In the genomic region with DNA sequence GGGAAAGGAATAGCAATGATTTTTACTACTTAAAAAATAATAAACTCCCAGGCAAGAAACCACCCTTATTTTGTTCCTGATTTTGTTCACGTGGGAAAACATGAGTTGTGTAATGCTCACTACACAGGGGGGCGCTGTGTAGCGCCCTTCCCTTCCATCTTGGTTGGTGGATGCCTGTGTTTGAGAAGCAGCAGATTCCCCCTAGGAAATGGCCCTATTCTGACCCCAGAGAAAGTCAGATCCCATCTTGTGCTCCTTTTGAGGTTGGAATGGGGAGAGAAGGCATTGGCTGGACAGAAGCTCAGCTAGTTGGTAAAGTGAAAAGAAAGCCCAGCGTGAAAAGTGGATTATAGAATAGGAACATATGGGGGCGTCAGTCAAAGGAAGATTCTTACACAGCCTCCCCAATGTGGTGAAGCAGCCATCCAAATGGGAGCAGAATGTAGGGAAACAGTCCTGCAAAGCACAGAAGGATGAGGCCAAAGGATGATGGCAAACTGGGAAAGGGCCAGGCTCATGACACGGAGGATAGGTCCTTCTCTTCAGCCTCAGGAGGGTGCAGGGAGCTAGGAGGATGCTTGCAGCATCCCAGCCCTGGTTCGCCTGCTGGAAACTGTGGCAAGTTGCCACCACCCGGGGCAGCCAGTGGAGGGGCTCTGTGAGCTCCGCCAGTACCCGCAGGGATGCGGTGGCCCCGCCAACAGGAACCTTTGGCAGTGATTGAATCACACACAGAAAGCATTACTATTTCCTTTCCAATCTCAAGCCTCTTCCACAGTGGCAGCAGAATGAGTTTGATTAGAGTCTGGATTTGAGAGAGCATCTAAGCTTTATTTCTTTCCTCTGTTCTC, we compare ENCODE assay signal across 11 cellular contexts.
DNase-seq lines count a peak whose midpoint lies in the region; ATAC-seq, FAIRE-seq and TF ChIP-seq lines count a peak whose summit lies in the region.
"Had no signal": no experiment of that assay in that cellular context is flagged by ENCODE, and none has a peak within 500 bp of the region (broad histone marks: within the 10 kb centered on the region; RNA-seq: fewer than 3 reads in every experiment).

No MANE protein-coding gene starts in this region.

- no TSS peak for BruUV-seq in HepG2 (replicated peaks; lab: Mats Ljungman, UMichigan)

- no peak for TF ChIP-seq EP300 in HepG2 (IDR thresholded peaks at IDR 0.05; ENCODE audit: low read depth in 2 of 2, low read length in 2 of 2)
- TF ChIP-seq EP300 in HepG2 (CRISPR knock-in tag; IDR thresholded peaks at IDR 0.05; ENCODE audit: borderline replicate concordance): no peak

- 11% methylated on average over 6 of the region's 12 CpGs for whole genome bisulfite sequencing in HepG2 (ENCODE audit: low lambda C conversion rate)
- WGBS in right lobe of liver (ENCODE audit: insufficient coverage, low coverage, low lambda C conversion rate, missing lambda C conversion rate): 63% methylated on average over 12 of the region's 12 CpGs

- no peak for DNase-seq in HepG2 (ENCODE audit: low spot score)
- DNase-seq in right lobe of liver: no peak
- DNase-seq in OCI-M1 (lab: John Stamatoyannopoulos, UW): peak; percentile 5
- DNase-seq in epithelial cell of proximal tubule (ENCODE audit: low read depth): no peak
- peak; percentile 48 for DNase-seq in superior temporal gyrus (ENCODE audit: extremely low spot score)
- no peak for DNase-seq in osteocyte (ENCODE audit: extremely low spot score, unreplicated experiment)
- no peak for DNase-seq in SHP77 treated with DMSO at 0.1 percent for 48 hours (lab: John Stamatoyannopoulos, UW)
- DNase-seq: activated CD4-positive, alpha-beta memory T cell treated with anti-CD3 and anti-CD28 coated beads, Interleukin-2, amount 10 ng/mL, durations not matched to agents 7 days and 5 days had no signal

- peaks cover 3% of the 10 kb centered on the region for H3K9me3 Mint-ChIP-seq in osteocyte (ENCODE audit: unreplicated experiment)
- H3K9me3 Mint-ChIP-seq: activated CD4-positive, alpha-beta memory T cell treated with anti-CD3 and anti-CD28 coated beads, Interleukin-2, amount 10 ng/mL, durations not matched to agents 7 days and 5 days had no signal

- no peak overlapping the region for H3K4me2 ChIP-seq in HepG2 (ENCODE audit: low read depth, low read length)

- FAIRE-seq in HepG2 (lab: Jason Lieb, UNC): no peak
- FAIRE-seq: GM19239 had no signal

- TF ChIP-seq RAD21 in HepG2 (CRISPR knock-in tag; IDR thresholded peaks at IDR 0.05): no peak

- H3K4me1 Mint-ChIP-seq in osteocyte (ENCODE audit: unreplicated experiment): no peaks in the 10 kb centered on the region
- H3K4me1 Mint-ChIP-seq: activated CD4-positive, alpha-beta memory T cell treated with anti-CD3 and anti-CD28 coated beads, Interleukin-2, amount 10 ng/mL, durations not matched to agents 7 days and 5 days had no signal

- H3K36me3 ChIP-seq in HepG2 (replicated peaks in 1 of 2; ENCODE audit: control insufficient read depth in 1 of 2, insufficient read depth in 2 of 2, low read length in 2 of 2) (no peaks in the 10 kb centered on the region), right lobe of liver (no peaks in the 10 kb centered on the region)

- no peaks in the 10 kb centered on the region for H3K79me2 ChIP-seq in HepG2 (ENCODE audit: insufficient read depth, low read length)

- no peak overlapping the region for H3K27ac Mint-ChIP-seq in osteocyte (ENCODE audit: unreplicated experiment)
- H3K27ac Mint-ChIP-seq: activated CD4-positive, alpha-beta memory T cell treated with anti-CD3 and anti-CD28 coated beads, Interleukin-2, amount 10 ng/mL, durations not matched to agents 7 days and 5 days; activated naive CD4-positive, alpha-beta T cell treated with anti-CD3 and anti-CD28 coated beads, Interleukin-2, amount 50 U/mL, for 72 hours had no signal

- ATAC-seq in HepG2 (no peak), right lobe of liver (no peak), GM19463 (IDR thresholded peaks at IDR 0.05; ENCODE audit: unreplicated experiment) (no peak)
- ATAC-seq: activated naive CD4-positive, alpha-beta T cell treated with anti-CD3 and anti-CD28 coated beads, Interleukin-2, amount 50 U/mL, for 72 hours had no signal

- POLR2A ChIA-PET in HepG2 (lab: Yijun Ruan, JAX): no interaction called here

- H3K9me3 ChIP-seq in HepG2 (ENCODE audit: low read length) (no peaks in the 10 kb centered on the region), right lobe of liver (no peaks in the 10 kb centered on the region)

- intact Hi-C loops in HepG2 (cut with micrococcal nuclease; ENCODE audit: unreplicated experiment): no loop called here
- intact Hi-C loops in right lobe of liver (cut with DNase I): no loop called here

- no peak overlapping the region for H3K27ac ChIP-seq in HepG2 (ENCODE audit: extremely low read length, insufficient read depth, low read length)
- H3K27ac ChIP-seq in right lobe of liver: no peak overlapping the region

- no peaks in the 10 kb centered on the region for H4K20me1 ChIP-seq in HepG2 (ENCODE audit: insufficient read depth, low read length)

- no peak overlapping the region for H3K9ac ChIP-seq in HepG2 (ENCODE audit: insufficient read depth, low read depth, low read length)

- no peaks in the 10 kb centered on the region for H3K36me3 Mint-ChIP-seq in osteocyte (ENCODE audit: unreplicated experiment)
- H3K36me3 Mint-ChIP-seq: activated naive CD4-positive, alpha-beta T cell treated with anti-CD3 and anti-CD28 coated beads, Interleukin-2, amount 50 U/mL, for 72 hours had no signal

- 0 out of 2 replicates have a peak, but pooled peaks have one; percentile 4 for TF ChIP-seq CTCF in HepG2 (CRISPR knock-in tag; IDR thresholded peaks at IDR 0.05)
- TF ChIP-seq CTCF in right lobe of liver (IDR thresholded peaks at IDR 0.05): no peak
- peak; percentile 36 for TF ChIP-seq CTCF in epithelial cell of proximal tubule (conservative IDR thresholded peaks at IDR 0.05; ENCODE audit: low read depth, low read length)
- no peak for TF ChIP-seq CTCF in osteocyte (IDR thresholded peaks at IDR 0.05)

- 0 out of 5 replicates have a peak, but pooled peaks cover 0 to 2% of the 10 kb centered on the region in 2 experiments for H3K27me3 ChIP-seq in HepG2 (ENCODE audit: control insufficient read depth in 1 of 2, insufficient read depth in 2 of 2, low read length in 2 of 2)
- H3K27me3 ChIP-seq in right lobe of liver: no peaks in the 10 kb centered on the region

- no peak overlapping the region for H3K4me3 ChIP-seq in HepG2 (replicated peaks in 1 of 3; ENCODE audit: insufficient read depth in 1 of 3, low read depth in 2 of 3, low read length in 3 of 3)
- H3K4me3 ChIP-seq in right lobe of liver: no peak overlapping the region
- no peak overlapping the region for H3K4me3 ChIP-seq in epithelial cell of proximal tubule (ENCODE audit: low read depth, low read length)

- peaks cover 3% of the 10 kb centered on the region for H3K27me3 Mint-ChIP-seq in osteocyte (ENCODE audit: unreplicated experiment)

- CTCF ChIA-PET in HepG2 (lab: Yijun Ruan, JAX; ENCODE audit: low intra/inter-chr PET ratio, low total read pairs): no interaction called here

- H3K4me3 Mint-ChIP-seq in osteocyte (ENCODE audit: unreplicated experiment): no peak overlapping the region
- H3K4me3 Mint-ChIP-seq: activated CD4-positive, alpha-beta memory T cell treated with anti-CD3 and anti-CD28 coated beads, Interleukin-2, amount 10 ng/mL, durations not matched to agents 7 days and 5 days had no signal

- no peak overlapping the region for H2AFZ ChIP-seq in HepG2 (ENCODE audit: low read length)

- TF ChIP-seq POLR2A in HepG2 (IDR thresholded peaks at IDR 0.05; ENCODE audit: insufficient read depth in 1 of 2, low read depth in 2 of 2, low read length in 2 of 2) (no peak), right lobe of liver (IDR thresholded peaks at IDR 0.05) (no peak)

- in situ Hi-C loops in HepG2 (cut with HindIII; ENCODE audit: extremely low pct_ligation_motif_present, low pct_unique_long_range_greater_than_20kb): no loop called here

- H3K4me1 ChIP-seq in HepG2 (ENCODE audit: insufficient read depth, low read length) (no peaks in the 10 kb centered on the region), right lobe of liver (no peaks in the 10 kb centered on the region)

TF ChIP-seq in HepG2, 621 proteins besides CTCF, POLR2A, EP300 and RAD21 (continues in another document):
- no peak for TF ChIP-seq NKX3-1 (CRISPR knock-in tag; IDR thresholded peaks at IDR 0.05)
- TF ChIP-seq, protein P1, sequence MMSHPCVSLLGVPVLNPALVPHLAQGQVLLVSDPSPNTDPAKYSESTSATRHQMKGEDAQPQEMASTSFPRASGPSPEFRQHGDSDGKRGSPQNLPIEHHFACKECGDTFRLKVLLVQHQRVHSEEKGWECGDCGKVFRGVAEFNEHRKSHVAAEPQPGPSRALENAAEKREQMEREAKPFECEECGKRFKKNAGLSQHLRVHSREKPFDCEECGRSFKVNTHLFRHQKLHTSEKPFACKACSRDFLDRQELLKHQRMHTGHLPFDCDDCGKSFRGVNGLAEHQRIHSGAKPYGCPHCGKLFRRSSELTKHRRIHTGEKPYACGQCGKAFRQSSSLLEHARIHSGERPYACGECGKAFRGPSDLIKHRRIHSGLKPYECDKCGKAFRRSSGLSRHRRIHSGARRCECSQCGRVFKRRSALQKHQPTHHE (CRISPR knock-in tag; IDR thresholded peaks at IDR 0.05; ENCODE audit: borderline replicate concordance): no peak
- no peak for TF ChIP-seq ZFYVE20 (CRISPR knock-in tag; IDR thresholded peaks at IDR 0.05; ENCODE audit: borderline replicate concordance, low read depth)
- TF ChIP-seq ZSCAN21 (CRISPR knock-in tag; IDR thresholded peaks at IDR 0.05; ENCODE audit: borderline replicate concordance): no peak
- TF ChIP-seq, protein P2, sequence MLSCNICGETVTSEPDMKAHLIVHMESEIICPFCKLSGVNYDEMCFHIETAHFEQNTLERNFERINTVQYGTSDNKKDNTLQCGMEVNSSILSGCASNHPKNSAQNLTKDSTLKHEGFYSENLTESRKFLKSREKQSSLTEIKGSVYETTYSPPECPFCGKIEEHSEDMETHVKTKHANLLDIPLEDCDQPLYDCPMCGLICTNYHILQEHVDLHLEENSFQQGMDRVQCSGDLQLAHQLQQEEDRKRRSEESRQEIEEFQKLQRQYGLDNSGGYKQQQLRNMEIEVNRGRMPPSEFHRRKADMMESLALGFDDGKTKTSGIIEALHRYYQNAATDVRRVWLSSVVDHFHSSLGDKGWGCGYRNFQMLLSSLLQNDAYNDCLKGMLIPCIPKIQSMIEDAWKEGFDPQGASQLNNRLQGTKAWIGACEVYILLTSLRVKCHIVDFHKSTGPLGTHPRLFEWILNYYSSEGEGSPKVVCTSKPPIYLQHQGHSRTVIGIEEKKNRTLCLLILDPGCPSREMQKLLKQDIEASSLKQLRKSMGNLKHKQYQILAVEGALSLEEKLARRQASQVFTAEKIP (CRISPR knock-in tag; IDR thresholded peaks at IDR 0.05; ENCODE audit: borderline replicate concordance): no peak
- TF ChIP-seq MIER3 (CRISPR knock-in tag; IDR thresholded peaks at IDR 0.05; ENCODE audit: borderline replicate concordance): no peak
- TF ChIP-seq NFE2L2 (IDR thresholded peaks at IDR 0.05; ENCODE audit: low read length): no peak

Comparison
In these comparisons a context has a peak if more than half of its experiments do, and no peak if none do; other contexts are left out.
1. CTCF ChIP-seq: peak in HepG2 (single experiment) and epithelial cell of proximal tubule (single experiment); none in right lobe of liver (0 of 4) and osteocyte (single experiment).
2. DNase-seq: peak in OCI-M1 (single experiment) and superior temporal gyrus (single experiment); none in HepG2 (single experiment), right lobe of liver (0 of 3), epithelial cell of proximal tubule (single experiment), osteocyte (single experiment) and SHP77 treated with DMSO at 0.1 percent for 48 hours (single experiment).